Comparison of ENCODE assay signal across 8 cellular contexts in genomic region chr19:58362272-58362994, GRCh38. TPM values are rescaled to one million over a fixed set of nuclear protein-coding genes. Genes with fewer than 3 reads are reported as not detected.
DNase-seq lines count a peak whose midpoint lies in the region; TF ChIP-seq lines count a peak whose summit lies in the region.

ZNF497 (minus strand) TSS chr19:58362751; CDS start chr19:58357635, 5,116 bp downstream.

- no peaks in the 10 kb centered on the region; the same call in 1 of the 2 replicates for H3K36me3 Mint-ChIP-seq in HFFc6 (ENCODE audit: low read depth)
- no peaks in the 10 kb centered on the region for H3K36me3 Mint-ChIP-seq in activated naive CD4-positive, alpha-beta T cell treated with anti-CD3 and anti-CD28 coated beads, Interleukin-2, amount 10 ng/mL, durations not matched to agents 7 days and 5 days

- DNase-seq in GM04504 (ENCODE audit: low read depth) (peak; percentile 91), HFFc6 (peak; percentile 94), NAMALWA (ENCODE audit: low spot score) (peak; percentile 97), SK-MEL-5 (ENCODE audit: low read depth, low spot score) (peak; percentile 93), glomerular endothelial cell (ENCODE audit: extremely low read depth, low read depth, low spot score) (peak; percentile 50), occipital lobe (lab: John Stamatoyannopoulos, UW) (peak; percentile 97)
- DNase-seq in activated naive CD4-positive, alpha-beta T cell treated with anti-CD3 and anti-CD28 coated beads, Interleukin-2, amount 10 ng/mL, durations not matched to agents 7 days and 5 days, result peak; percentile 98

- peak within 1 kb of the TSS; percentile 100 for H3K27ac Mint-ChIP-seq in HFFc6
- H3K27ac Mint-ChIP-seq in activated naive CD4-positive, alpha-beta T cell treated with anti-CD3 and anti-CD28 coated beads, Interleukin-2, amount 10 ng/mL, durations not matched to agents 7 days and 5 days, result peak within 1 kb of the TSS; percentile 86

- peak within 1 kb of the TSS; percentile 99 for H3K4me3 Mint-ChIP-seq in HFFc6
- peak within 1 kb of the TSS; percentile 79 for H3K4me3 Mint-ChIP-seq in activated naive CD4-positive, alpha-beta T cell treated with anti-CD3 and anti-CD28 coated beads, Interleukin-2, amount 10 ng/mL, durations not matched to agents 7 days and 5 days

- peaks cover 4% of the 10 kb centered on the region; the same call in 1 of the 2 replicates for H3K9me3 Mint-ChIP-seq in HFFc6
- no peaks in the 10 kb centered on the region for H3K9me3 Mint-ChIP-seq in activated naive CD4-positive, alpha-beta T cell treated with anti-CD3 and anti-CD28 coated beads, Interleukin-2, amount 10 ng/mL, durations not matched to agents 7 days and 5 days

- CTCF ChIA-PET in activated naive CD4-positive, alpha-beta T cell treated with anti-CD3 and anti-CD28 coated beads, Interleukin-2, amount 10 ng/mL, durations not matched to agents 7 days and 5 days (lab: Charles Lee), result interaction anchor here (0.7 to 1.8 kb wide), 5 partner anchors 12 to 218 kb away, joined by 3 to 5 read pairs (median 4); partner anchors contain the start of genes ZNF324B and ZNF544

- peak within 1 kb of the TSS; percentile 94 for H3K27ac ChIP-seq in temporal lobe (ENCODE audit: low read depth, low read length)

- peaks cover 8% of the 10 kb centered on the region for H3K4me1 Mint-ChIP-seq in HFFc6 (ENCODE audit: low read depth)
- H3K4me1 Mint-ChIP-seq in activated naive CD4-positive, alpha-beta T cell treated with anti-CD3 and anti-CD28 coated beads, Interleukin-2, amount 10 ng/mL, durations not matched to agents 7 days and 5 days, result peaks cover 24% of the 10 kb centered on the region

- in situ Hi-C loops in SK-MEL-5 (cut with HindIII; ENCODE audit: low pct_unique_long_range_greater_than_20kb, low sequenced_read_pairs), result no loop called here

- peak; percentile 27 for TF ChIP-seq CTCF in HFFc6 (IDR thresholded peaks at IDR 0.05)

- H3K27me3 Mint-ChIP-seq in HFFc6 (ENCODE audit: insufficient read depth), result peaks cover 2% of the 10 kb centered on the region
- peaks cover 11% of the 10 kb centered on the region for H3K27me3 Mint-ChIP-seq in activated naive CD4-positive, alpha-beta T cell treated with anti-CD3 and anti-CD28 coated beads, Interleukin-2, amount 10 ng/mL, durations not matched to agents 7 days and 5 days

RNA-seq across cellular contexts. Expression of gene ZNF497, which starts in this region (rescaled TPM):
- under 1 TPM; 0.16 to 0.35 (median 0.27) TPM for total RNA-seq in HFFc6 (2021; fragmentation: NEBNext Ultra II Directional; extraction: Animal tissue kit (Norgen Biotek cat#: 25700))
- 0.40 and 1.3 TPM in 2 replicates for total RNA-seq in SK-MEL-5 (2014; rRNA removed; shearing (Covaris generic))
- 0.25 and 0.93 TPM in 2 replicates for polyA plus RNA-seq in SK-MEL-5 (2015; cell fraction: cytosol; rRNA removed)
- polyA plus RNA-seq in SK-MEL-5 (2015; cell fraction: nucleus; rRNA removed), result 0.51 and 1.2 TPM in 2 replicates
- total RNA-seq in glomerular endothelial cell, result 0.58 and 1.2 TPM in 2 replicates
- 5.9 TPM for total RNA-seq in occipital lobe
- total RNA-seq in temporal lobe, result 3.2 TPM

Comparison
In these comparisons a context has a peak if more than half of its experiments do, and no peak if none do; other contexts are left out.
1. Peak in every context shown above with its lines: DNase-seq and H3K27ac ChIP-seq.
2. Peak in DNase-seq in HFFc6; RNA of the gene not detected or under 1 TPM.